In the genomic region with DNA sequence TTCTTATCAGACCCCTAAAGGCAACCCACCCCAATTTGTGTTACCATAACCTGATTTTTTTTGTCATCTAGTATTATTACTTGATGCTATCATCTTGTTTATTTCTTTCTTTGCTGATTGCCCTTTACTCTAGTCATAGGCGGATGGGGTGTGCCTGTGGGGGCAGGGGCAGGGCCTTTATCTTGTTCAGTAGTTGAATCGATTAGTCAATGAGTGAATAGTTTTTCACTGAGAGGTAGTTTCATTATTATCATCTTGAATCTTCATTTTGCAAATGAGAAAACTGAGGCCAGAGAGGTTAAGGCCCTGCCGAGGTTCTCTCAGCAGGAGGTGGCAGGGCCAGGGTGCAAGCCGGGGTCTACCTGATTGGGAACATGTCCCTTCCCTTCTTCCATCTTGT, we compare ENCODE assay signal across 17 cellular contexts. TPM values are rescaled to one million over a fixed set of nuclear protein-coding genes. Genes with fewer than 3 reads are reported as not detected.
DNase-seq lines count a peak whose midpoint lies in the region; ATAC-seq lines count a peak whose summit lies in the region.
"Had no signal": no experiment of that assay in that cellular context is flagged by ENCODE, and none has a peak within 500 bp of the region (broad histone marks: within the 10 kb centered on the region; RNA-seq: fewer than 3 reads in every experiment).

No MANE protein-coding gene starts in this region.

- H3K4me3 Mint-ChIP-seq in activated CD8-positive, alpha-beta memory T cell treated with anti-CD3 and anti-CD28 coated beads, Interleukin-2, amount 10 ng/mL, durations not matched to agents 7 days and 5 days = no peak overlapping the region
- peak overlapping the region; percentile 9 for H3K4me3 Mint-ChIP-seq in stimulated activated effector memory CD8-positive, alpha-beta T cell treated with anti-CD3 and anti-CD28 coated beads, Interleukin-12 subunit alpha, Interleukin-12 subunit beta, amount 100 ng/mL, for 72 hours
- H3K4me3 Mint-ChIP-seq: H9 had no signal

- ATAC-seq in activated CD8-positive, alpha-beta memory T cell treated with anti-CD3 and anti-CD28 coated beads, Interleukin-2, amount 10 ng/mL, durations not matched to agents 7 days and 5 days = peak; percentile 27
- ATAC-seq in stimulated activated effector memory CD8-positive, alpha-beta T cell treated with anti-CD3 and anti-CD28 coated beads, Interleukin-12 subunit alpha, Interleukin-12 subunit beta, amount 100 ng/mL, for 72 hours = peak; percentile 89

- CTCF ChIA-PET in activated CD8-positive, alpha-beta memory T cell treated with anti-CD3 and anti-CD28 coated beads, Interleukin-2, amount 10 ng/mL, durations not matched to agents 7 days and 5 days (lab: Charles Lee) = interaction anchor here (1.4 to 1.7 kb wide), 2 partner anchors 76 to 117 kb away, joined by 3 to 7 read pairs; no protein-coding TSS in a partner anchor

- no peaks in the 10 kb centered on the region for H3K9me3 Mint-ChIP-seq in activated CD8-positive, alpha-beta memory T cell treated with anti-CD3 and anti-CD28 coated beads, Interleukin-2, amount 10 ng/mL, durations not matched to agents 7 days and 5 days (ENCODE audit: low read depth)
- no peaks in the 10 kb centered on the region for H3K9me3 Mint-ChIP-seq in stimulated activated effector memory CD8-positive, alpha-beta T cell treated with anti-CD3 and anti-CD28 coated beads, Interleukin-12 subunit alpha, Interleukin-12 subunit beta, amount 100 ng/mL, for 72 hours

- no peaks in the 10 kb centered on the region for H3K36me3 Mint-ChIP-seq in activated CD8-positive, alpha-beta memory T cell treated with anti-CD3 and anti-CD28 coated beads, Interleukin-2, amount 10 ng/mL, durations not matched to agents 7 days and 5 days
- peaks cover 5% of the 10 kb centered on the region for H3K36me3 Mint-ChIP-seq in stimulated activated effector memory CD8-positive, alpha-beta T cell treated with anti-CD3 and anti-CD28 coated beads, Interleukin-12 subunit alpha, Interleukin-12 subunit beta, amount 100 ng/mL, for 72 hours

- H3K27me3 Mint-ChIP-seq in activated CD8-positive, alpha-beta memory T cell treated with anti-CD3 and anti-CD28 coated beads, Interleukin-2, amount 10 ng/mL, durations not matched to agents 7 days and 5 days = no peaks in the 10 kb centered on the region

- peak overlapping the region; percentile 53 for H3K27ac Mint-ChIP-seq in activated CD8-positive, alpha-beta memory T cell treated with anti-CD3 and anti-CD28 coated beads, Interleukin-2, amount 10 ng/mL, durations not matched to agents 7 days and 5 days
- H3K27ac Mint-ChIP-seq in stimulated activated effector memory CD8-positive, alpha-beta T cell treated with anti-CD3 and anti-CD28 coated beads, Interleukin-12 subunit alpha, Interleukin-12 subunit beta, amount 100 ng/mL, for 72 hours = peak overlapping the region; percentile 48
- H3K27ac Mint-ChIP-seq: H9 had no signal

- peak; percentile 55 for DNase-seq in activated CD8-positive, alpha-beta memory T cell treated with anti-CD3 and anti-CD28 coated beads, Interleukin-2, amount 10 ng/mL, durations not matched to agents 7 days and 5 days
- no peak for DNase-seq in activated CD8-positive, alpha-beta memory T cell treated with anti-CD3 and anti-CD28 coated beads for 24 hours
- DNase-seq in stimulated activated CD4-positive, alpha-beta T cell treated with anti-CD3 and anti-CD28 coated beads, Interleukin-1b, Interleukin-23, amount 100 ng/mL, for 48 hours = peak; percentile 55
- DNase-seq in stimulated activated CD4-positive, alpha-beta T cell treated with anti-CD3 and anti-CD28 coated beads, Interleukin-2, amount 100 ng/mL, for 24 hours = no peak
- DNase-seq in activated T-cell treated with anti-CD3 and anti-CD28 coated beads, Interleukin-2, amount 50 U/mL, for 48 hours = peak; percentile 53 to 61
- DNase-seq in stimulated activated effector memory CD8-positive, alpha-beta T cell treated with anti-CD3 and anti-CD28 coated beads, Interleukin-12 subunit alpha, Interleukin-12 subunit beta, amount 100 ng/mL, for 72 hours (ENCODE audit: low spot score in 2 of 2) = peak in 1 of 2 donors; percentile 67
- no peak for DNase-seq in SW480 (ENCODE audit: low spot score)
- DNase-seq: C1 segment of cervical spinal cord, DND-41, H9, IMR-90, Kasumi-1, MM.1S, NCI-H1092 treated with DMSO at 0.1 percent for 48 hours, NCI-H510A treated with DMSO at 0.1 percent for 48 hours, NCI-H82 had no signal

- H3K4me1 Mint-ChIP-seq in activated CD8-positive, alpha-beta memory T cell treated with anti-CD3 and anti-CD28 coated beads, Interleukin-2, amount 10 ng/mL, durations not matched to agents 7 days and 5 days = peaks cover 54% of the 10 kb centered on the region
- H3K4me1 Mint-ChIP-seq in stimulated activated effector memory CD8-positive, alpha-beta T cell treated with anti-CD3 and anti-CD28 coated beads, Interleukin-12 subunit alpha, Interleukin-12 subunit beta, amount 100 ng/mL, for 72 hours = peaks cover 16% of the 10 kb centered on the region

RNA-seq across cellular contexts. Expression of a gene that starts 9.4 kb away (rescaled TPM):
- total RNA-seq in activated CD8-positive, alpha-beta memory T cell treated with anti-CD3 and anti-CD28 coated beads, Interleukin-2, amount 10 ng/mL, durations not matched to agents 7 days and 5 days = 10 to 100 TPM; 13.4 to 18.7 TPM

RNA-seq across cellular contexts. Expression of a gene that starts 19.7 kb away (rescaled TPM):
- 10 to 100 TPM; 73.1 to 89.1 TPM for total RNA-seq in activated CD8-positive, alpha-beta memory T cell treated with anti-CD3 and anti-CD28 coated beads, Interleukin-2, amount 10 ng/mL, durations not matched to agents 7 days and 5 days
- total RNA-seq: A673 had no signal

Comparison
In these comparisons a context has a peak if more than half of its experiments do, and no peak if none do; other contexts are left out.
1. DNase-seq: peak in activated CD8-positive, alpha-beta memory T cell treated with anti-CD3 and anti-CD28 coated beads, Interleukin-2, amount 10 ng/mL, durations not matched to agents 7 days and 5 days (single experiment), stimulated activated CD4-positive, alpha-beta T cell treated with anti-CD3 and anti-CD28 coated beads, Interleukin-1b, Interleukin-23, amount 100 ng/mL, for 48 hours (single experiment) and activated T-cell treated with anti-CD3 and anti-CD28 coated beads, Interleukin-2, amount 50 U/mL, for 48 hours (2 of 2); none in activated CD8-positive, alpha-beta memory T cell treated with anti-CD3 and anti-CD28 coated beads for 24 hours (single experiment), stimulated activated CD4-positive, alpha-beta T cell treated with anti-CD3 and anti-CD28 coated beads, Interleukin-2, amount 100 ng/mL, for 24 hours (0 of 2) and SW480 (single experiment).